14 cellular contexts compared by ENCODE assay signal in genomic region chr6:130029163-130029562, GRCh38. TPM values are rescaled to one million over a fixed set of nuclear protein-coding genes. Genes with fewer than 3 reads are reported as not detected.
DNase-seq lines count a peak whose midpoint lies in the region; ATAC-seq and TF ChIP-seq lines count a peak whose summit lies in the region.
"Had no signal": no experiment of that assay in that cellular context is flagged by ENCODE, and none has a peak within 500 bp of the region (broad histone marks: within the 10 kb centered on the region; RNA-seq: fewer than 3 reads in every experiment).

No MANE protein-coding gene starts in this region.

- peaks cover 69% of the 10 kb centered on the region for H3K4me1 Mint-ChIP-seq in CD8-positive, alpha-beta T cell (ENCODE audit: low read depth)
- H3K4me1 Mint-ChIP-seq in activated T-helper 2 cell treated with anti-CD3 and anti-CD28 coated beads, Interferon-gamma antibody, Interleukin-2, Interleukin-4, amounts not matched to agents 10 μg/mL and 5 μg/mL and 100 μg/mL, durations not matched to agents 14 hours and 24 hours and 36 hours (ENCODE audit: low read depth), result peaks cover 45% of the 10 kb centered on the region

- POLR2A ChIA-PET in CD8-positive, alpha-beta T cell (lab: Charles Lee), result interaction anchor here (2.2 kb wide), 1 partner anchor 8 kb away, joined by 9 read pairs; no protein-coding TSS in a partner anchor

- peak overlapping the region; percentile 66 for H3K4me3 Mint-ChIP-seq in CD8-positive, alpha-beta T cell
- no peak overlapping the region for H3K4me3 Mint-ChIP-seq in activated T-helper 2 cell treated with anti-CD3 and anti-CD28 coated beads, Interferon-gamma antibody, Interleukin-2, Interleukin-4, amounts not matched to agents 10 μg/mL and 5 μg/mL and 100 μg/mL, durations not matched to agents 14 hours and 24 hours and 36 hours (ENCODE audit: low read depth)

- peak; percentile 47 for ATAC-seq in CD8-positive, alpha-beta T cell
- ATAC-seq in mucosa of descending colon (peak; percentile 49), GM19455 (IDR thresholded peaks at IDR 0.05; ENCODE audit: unreplicated experiment) (no peak), GM19463 (IDR thresholded peaks at IDR 0.05; ENCODE audit: unreplicated experiment) (no peak)

- peak in 2 of 7 experiments; percentile 9 to 23 for DNase-seq in CD8-positive, alpha-beta T cell
- DNase-seq in T follicular helper cell (ENCODE audit: low read depth), result peak; percentile 3
- no peak for DNase-seq in activated T-helper 2 cell treated with anti-CD3 and anti-CD28 coated beads, Interferon-gamma antibody, Interleukin-2, Interleukin-4, amounts not matched to agents 10 μg/mL and 5 μg/mL and 100 μg/mL, durations not matched to agents 14 hours and 24 hours and 36 hours (ENCODE audit: low spot score)
- no peak for DNase-seq in mucosa of descending colon
- no peak for DNase-seq in caudate nucleus (lab: John Stamatoyannopoulos, UW)
- DNase-seq: HCEC 1CT, mesendoderm, NCI-H1694 treated with DMSO at 0.1 percent for 48 hours, NCI-H510A, retina, SHP77 treated with DMSO at 0.1 percent for 48 hours, tibial artery had no signal

- H3K4me1 ChIP-seq in CD8-positive, alpha-beta T cell (ENCODE audit: insufficient read depth, low read length), result peaks cover 38% of the 10 kb centered on the region
- H3K4me1 ChIP-seq in mucosa of descending colon (ENCODE audit: low read depth), result no peaks in the 10 kb centered on the region
- H3K4me1 ChIP-seq: tibial artery had no signal

- H3K9me3 Mint-ChIP-seq in CD8-positive, alpha-beta T cell, result no peaks in the 10 kb centered on the region
- no peaks in the 10 kb centered on the region for H3K9me3 Mint-ChIP-seq in activated T-helper 2 cell treated with anti-CD3 and anti-CD28 coated beads, Interferon-gamma antibody, Interleukin-2, Interleukin-4, amounts not matched to agents 10 μg/mL and 5 μg/mL and 100 μg/mL, durations not matched to agents 14 hours and 24 hours and 36 hours

- no peak for TF ChIP-seq CTCF in CD8-positive, alpha-beta T cell (IDR thresholded peaks at IDR 0.05)
- TF ChIP-seq CTCF in mucosa of descending colon (IDR thresholded peaks at IDR 0.05), result no peak

- intact Hi-C loops in CD8-positive, alpha-beta T cell (cut with DNase I, micrococcal nuclease), result no loop called here
- intact Hi-C loops in activated T-helper 2 cell treated with anti-CD3 and anti-CD28 coated beads, Interferon-gamma antibody, Interleukin-2, Interleukin-4, amounts not matched to agents 10 μg/mL and 5 μg/mL and 100 μg/mL, durations not matched to agents 14 hours and 24 hours and 36 hours (cut with micrococcal nuclease), result loop anchor here (2.0 to 10.0 kb wide), 4 partner anchors 193 to 593 kb away; partner anchors contain the start of gene SAMD3
- intact Hi-C loops in mucosa of descending colon (cut with DNase I, micrococcal nuclease), result loop anchor here in 1 of 2 donors (10.0 kb wide), 1 partner anchor 134 kb away; no protein-coding TSS in a partner anchor

- H3K36me3 Mint-ChIP-seq in CD8-positive, alpha-beta T cell, result peaks cover 35% of the 10 kb centered on the region
- peaks cover 30% of the 10 kb centered on the region for H3K36me3 Mint-ChIP-seq in activated T-helper 2 cell treated with anti-CD3 and anti-CD28 coated beads, Interferon-gamma antibody, Interleukin-2, Interleukin-4, amounts not matched to agents 10 μg/mL and 5 μg/mL and 100 μg/mL, durations not matched to agents 14 hours and 24 hours and 36 hours (ENCODE audit: low read depth)

- H3K9me3 ChIP-seq in CD8-positive, alpha-beta T cell (ENCODE audit: low read length), result no peaks in the 10 kb centered on the region
- H3K9me3 ChIP-seq in mucosa of descending colon, result no peaks in the 10 kb centered on the region
- H3K9me3 ChIP-seq: tibial artery had no signal

- H3K27ac ChIP-seq in CD8-positive, alpha-beta T cell (ENCODE audit: low read depth, low read length), result peak overlapping the region; percentile 25
- H3K27ac ChIP-seq in caudate nucleus (ENCODE audit: low read depth, low read length), result no peak overlapping the region
- H3K27ac ChIP-seq: tibial artery had no signal

- CTCF ChIA-PET in CD8-positive, alpha-beta T cell (lab: Charles Lee), result interaction anchor here (0.7 to 2.6 kb wide), 3 partner anchors 8 to 253 kb away, joined by 3 to 8 read pairs (median 5); no protein-coding TSS in a partner anchor

- H3K36me3 ChIP-seq in CD8-positive, alpha-beta T cell (ENCODE audit: insufficient read depth, low read length), result no peaks in the 10 kb centered on the region
- no peaks in the 10 kb centered on the region for H3K36me3 ChIP-seq in mucosa of descending colon (ENCODE audit: low read depth)
- H3K36me3 ChIP-seq: tibial artery had no signal

- no peaks in the 10 kb centered on the region for H3K27me3 Mint-ChIP-seq in CD8-positive, alpha-beta T cell (ENCODE audit: low read depth)
- H3K27me3 Mint-ChIP-seq in activated T-helper 2 cell treated with anti-CD3 and anti-CD28 coated beads, Interferon-gamma antibody, Interleukin-2, Interleukin-4, amounts not matched to agents 10 μg/mL and 5 μg/mL and 100 μg/mL, durations not matched to agents 14 hours and 24 hours and 36 hours (ENCODE audit: low read depth), result no peaks in the 10 kb centered on the region

- no peaks in the 10 kb centered on the region for H3K27me3 ChIP-seq in CD8-positive, alpha-beta T cell (ENCODE audit: insufficient read depth, low read length)
- H3K27me3 ChIP-seq: tibial artery had no signal

- H3K27ac Mint-ChIP-seq in CD8-positive, alpha-beta T cell, result peak overlapping the region; percentile 83
- H3K27ac Mint-ChIP-seq in activated T-helper 2 cell treated with anti-CD3 and anti-CD28 coated beads, Interferon-gamma antibody, Interleukin-2, Interleukin-4, amounts not matched to agents 10 μg/mL and 5 μg/mL and 100 μg/mL, durations not matched to agents 14 hours and 24 hours and 36 hours, result peak overlapping the region; percentile 18

- H3K4me3 ChIP-seq in CD8-positive, alpha-beta T cell (ENCODE audit: low read depth, low read length), result no peak overlapping the region
- H3K4me3 ChIP-seq in mucosa of descending colon, result no peak overlapping the region
- H3K4me3 ChIP-seq: tibial artery had no signal

RNA-seq across cellular contexts. Expression of gene L3MBTL3, which starts 10.8 kb away (rescaled TPM):
- total RNA-seq in CD8-positive, alpha-beta T cell, result 10 to 100 TPM; 41.2 to 50.5 TPM
- total RNA-seq in activated T-helper 2 cell treated with anti-CD3 and anti-CD28 coated beads, Interferon-gamma antibody, Interleukin-2, Interleukin-4, amounts not matched to agents 10 μg/mL and 5 μg/mL and 100 μg/mL, durations not matched to agents 14 hours and 24 hours and 36 hours, result 7.0 and 8.3 TPM in 2 replicates
- 10 to 100 TPM in 2 of 3 donors, 1 to 10 TPM in 1; 9.2 to 13.0 (median 11.1) TPM for total RNA-seq in mucosa of descending colon

Comparison
In these comparisons a context has a peak if more than half of its experiments do, and no peak if none do; other contexts are left out.
1. ATAC-seq: peak in CD8-positive, alpha-beta T cell (single experiment) and mucosa of descending colon (single experiment); none in GM19455 (single experiment) and GM19463 (single experiment).